8 cellular contexts compared by ENCODE assay signal in the genomic region with DNA sequence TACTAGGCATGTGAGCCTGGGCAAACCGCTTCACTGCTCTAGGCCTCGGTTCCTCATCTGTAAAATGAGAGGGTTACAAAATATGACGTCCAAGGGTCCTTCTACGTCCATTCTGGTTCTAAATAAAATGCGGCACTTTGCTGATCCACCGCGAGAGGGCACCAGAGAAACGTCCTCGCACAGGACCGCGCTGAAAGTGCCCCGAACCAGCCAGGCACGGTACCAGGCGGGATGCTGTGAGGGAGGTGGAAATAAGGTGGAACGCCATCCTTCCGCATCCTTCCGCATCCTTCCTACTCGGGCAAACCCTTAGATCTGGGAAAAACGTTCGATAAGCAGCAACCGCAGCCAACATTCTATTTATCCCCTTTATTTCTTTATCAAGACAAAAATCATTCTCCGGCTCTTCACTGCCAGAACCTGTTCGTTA.
A peak's percentile ranks its signal among the peaks of the same experiment; 100 is the strongest.
DNase-seq lines count a peak whose midpoint lies in the region; ATAC-seq, FAIRE-seq and TF ChIP-seq lines count a peak whose summit lies in the region.

No MANE protein-coding gene starts in this region.

- FAIRE-seq in bronchial epithelial cell (lab: Jason Lieb, UNC) = no peak

- H3K9me3 ChIP-seq in DND-41 (ENCODE audit: insufficient read depth, low read length, severe bottlenecking) = no peaks in the 10 kb centered on the region

- H3K9ac ChIP-seq in DND-41 (ENCODE audit: low read depth, low read length) = no peak overlapping the region

- 0 out of 2 replicates have a peak, but pooled peaks cover 4% of the 10 kb centered on the region for H3K4me1 ChIP-seq in DND-41 (ENCODE audit: insufficient read depth, low read length)

- H3K4me3 ChIP-seq in DND-41 (ENCODE audit: low read depth in 1 of 2, low read length in 2 of 2) = no peak overlapping the region
- H3K4me3 ChIP-seq in WI38 (ENCODE audit: low read depth, low read length) = no peak overlapping the region
- no peak overlapping the region for H3K4me3 ChIP-seq in bronchial epithelial cell (ENCODE audit: low read depth, low read length)

- TF ChIP-seq CTCF in DND-41 (IDR thresholded peaks at IDR 0.05; ENCODE audit: borderline replicate concordance, extremely low read depth, low read length, poor library complexity, severe bottlenecking) (peak; percentile 97), WI38 (IDR thresholded peaks at IDR 0.05; ENCODE audit: low read depth, low read length) (peak; percentile 86), bronchial epithelial cell (IDR thresholded peaks at IDR 0.05; ENCODE audit: insufficient read depth, low read length, severe bottlenecking) (peak; percentile 87)

- DNase-seq in DND-41 = peak; percentile 67
- DNase-seq in NCI-H2227 (lab: John Stamatoyannopoulos, UW; ENCODE audit: unreplicated experiment) = peak; percentile 81
- DNase-seq in bronchial epithelial cell (ENCODE audit: low read depth) = peak; percentile 40
- DNase-seq in left kidney (ENCODE audit: low read depth, low spot score) = peak; percentile 88
- peak; percentile 69 to 71 for DNase-seq in stimulated activated CD4-positive, alpha-beta T cell treated with anti-CD3 and anti-CD28 coated beads, Interleukin-4, amount 100 ng/mL, for 48 hours (ENCODE audit: low read depth in 2 of 2)
- no peak for DNase-seq in cortex of kidney (lab: John Stamatoyannopoulos, UW)

- no peak overlapping the region for H2AFZ ChIP-seq in DND-41 (ENCODE audit: low read depth, low read length)

- no peak overlapping the region for H3K27ac ChIP-seq in DND-41 (ENCODE audit: low read length)

- no peak overlapping the region for H3K4me2 ChIP-seq in DND-41 (ENCODE audit: insufficient read depth, low read length)

- no peaks in the 10 kb centered on the region for H3K27me3 ChIP-seq in DND-41 (ENCODE audit: insufficient read depth, low read length, poor library complexity)
- no peaks in the 10 kb centered on the region for H3K27me3 ChIP-seq in bronchial epithelial cell (ENCODE audit: control insufficient read depth, insufficient read depth, low read length)

- no peaks in the 10 kb centered on the region for H3K79me2 ChIP-seq in DND-41 (ENCODE audit: insufficient read depth, low read length)

- ATAC-seq in DND-41 (ENCODE audit: insufficient read depth, low read depth) (peak; percentile 89), HG02642 (IDR thresholded peaks at IDR 0.05; ENCODE audit: poor library complexity, unreplicated experiment) (peak; percentile 78)

- no peaks in the 10 kb centered on the region for H4K20me1 ChIP-seq in DND-41 (ENCODE audit: insufficient read depth, low read length)

- H3K36me3 ChIP-seq in DND-41 (ENCODE audit: insufficient read depth, low read length) (no peaks in the 10 kb centered on the region), bronchial epithelial cell (ENCODE audit: control insufficient read depth, insufficient read depth, low read length) (no peaks in the 10 kb centered on the region)
